ENCODE assay signal across 28 cellular contexts in the genomic region with DNA sequence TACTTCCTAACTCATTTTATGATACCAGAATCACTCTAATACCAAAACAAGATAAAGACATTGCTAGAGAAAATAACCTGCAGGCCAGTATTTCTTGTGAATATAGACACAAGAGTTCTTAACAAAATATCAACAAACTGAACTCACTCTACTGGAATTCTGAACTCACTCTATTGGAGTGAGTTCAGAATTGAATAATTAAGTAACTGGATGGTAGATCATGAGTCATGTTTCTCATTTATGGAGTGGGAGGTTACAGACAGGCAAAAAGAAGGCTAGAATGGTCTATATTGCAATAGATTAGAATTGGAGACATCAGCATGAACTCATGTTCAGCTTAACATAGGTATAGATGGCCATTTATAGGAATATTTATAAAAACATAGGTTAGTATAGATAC. TPM values are rescaled to one million over a fixed set of nuclear protein-coding genes. Genes with fewer than 3 reads are reported as not detected.
A peak's percentile ranks its signal among the peaks of the same experiment; 100 is the strongest.
DNase-seq lines count a peak whose midpoint lies in the region; ATAC-seq and TF ChIP-seq lines count a peak whose summit lies in the region.
"Had no signal": no experiment of that assay in that cellular context is flagged by ENCODE, and none has a peak within 500 bp of the region (broad histone marks: within the 10 kb centered on the region; RNA-seq: fewer than 3 reads in every experiment).

No MANE protein-coding gene starts in this region.

- in situ Hi-C loops in Caki2 (cut with HindIII; ENCODE audit: low pct_unique_long_range_greater_than_20kb, low sequenced_read_pairs) = no loop called here
- in situ Hi-C loops in KBM-7 (cut with MboI; ENCODE audit: low pct_unique_long_range_greater_than_20kb, low sequenced_read_pairs) = no loop called here

- no peaks in the 10 kb centered on the region for H3K9me3 ChIP-seq in PC-3 (ENCODE audit: low read length)
- H3K9me3 ChIP-seq in fibroblast of lung (ENCODE audit: control insufficient read depth, insufficient read depth, low read depth, low read length) = no peaks in the 10 kb centered on the region
- H3K9me3 ChIP-seq: BLaER1, suprapubic skin had no signal

- DNase-seq in Caki2 (ENCODE audit: low read depth) (peak; percentile 68), PC-3 (peak; percentile 26), fibroblast of lung (ENCODE audit: low read depth in 2 of 2) (peak; percentile 59 to 81), omental fat pad (ENCODE audit: low spot score) (no peak), NCI-H1694 (lab: John Stamatoyannopoulos, UW) (no peak), KBM-7 (no peak)
- no peak for DNase-seq in effector CD4-positive, alpha-beta T cell
- DNase-seq: activated B cell treated with CpG ODN at 0.5 μM for 24 hours; activated CD8-positive, alpha-beta memory T cell treated with anti-CD3 and anti-CD28 coated beads for 24 hours; anterior cingulate cortex; DND-41; hypothalamus; left colon; NCI-H1417 treated with DMSO at 0.1 percent for 48 hours; NCI-H2227 treated with DMSO at 0.1 percent for 48 hours; SHP77 treated with DMSO at 0.1 percent for 48 hours; stimulated activated CD4-positive, alpha-beta T cell treated with anti-CD3 and anti-CD28 coated beads, Interleukin-4, amount 100 ng/mL, for 24 hours; stimulated activated CD8-positive, alpha-beta memory T cell treated with anti-CD3 and anti-CD28 coated beads, Interleukin-4, amount 100 ng/mL, for 48 hours had no signal

- BruUV-seq in PC-3 (replicated peaks; lab: Mats Ljungman, UMichigan) = no TSS peak

- CTCF ChIA-PET in PC-3 (lab: Charles Lee) = interaction anchor here (0.5 kb wide), 1 partner anchor 95 kb away, joined by 5 read pairs; no protein-coding TSS in a partner anchor

- no peaks in the 10 kb centered on the region for H3K9me2 ChIP-seq in PC-3 (replicated peaks; ENCODE audit: low read length)

- POLR2A ChIA-PET in PC-3 (lab: Charles Lee; ENCODE audit: unreplicated experiment) = no interaction called here

- H3K27ac ChIP-seq in PC-3 (ENCODE audit: low read length) = no peak overlapping the region
- H3K27ac ChIP-seq in fibroblast of lung (ENCODE audit: insufficient read depth, low read length) = no peak overlapping the region
- H3K27ac ChIP-seq: BLaER1, coronary artery, epithelial cell of prostate, suprapubic skin had no signal

- H3K4me2 ChIP-seq in PC-3 (ENCODE audit: low read length) = no peak overlapping the region
- no peak overlapping the region for H3K4me2 ChIP-seq in fibroblast of lung (ENCODE audit: extremely low read depth, insufficient read depth, low read length)
- H3K4me2 ChIP-seq: BLaER1 had no signal

- H2AFZ ChIP-seq in PC-3 (ENCODE audit: low read length) (no peak overlapping the region), fibroblast of lung (ENCODE audit: low read length) (no peak overlapping the region)

- H3K27me3 ChIP-seq in PC-3 (ENCODE audit: low read length) (no peaks in the 10 kb centered on the region), fibroblast of lung (ENCODE audit: control insufficient read depth, insufficient read depth, low read length) (no peaks in the 10 kb centered on the region)
- H3K27me3 ChIP-seq: BLaER1, suprapubic skin had no signal

- H3K79me2 ChIP-seq in PC-3 (ENCODE audit: low read length) (no peaks in the 10 kb centered on the region), fibroblast of lung (ENCODE audit: control insufficient read depth, insufficient read depth, low read length) (no peaks in the 10 kb centered on the region)

- no peaks in the 10 kb centered on the region for H3K4me1 ChIP-seq in PC-3 (ENCODE audit: insufficient read depth, low read length)
- no peaks in the 10 kb centered on the region for H3K4me1 ChIP-seq in fibroblast of lung (ENCODE audit: control insufficient read depth, extremely low read depth, insufficient read depth, low read length)
- H3K4me1 ChIP-seq: BLaER1, suprapubic skin had no signal

- intact Hi-C loops in PC-3 (cut with micrococcal nuclease) = no loop called here

- H3K9ac ChIP-seq in PC-3 (ENCODE audit: low read length) (no peak overlapping the region), fibroblast of lung (ENCODE audit: insufficient read depth, low read length) (no peak overlapping the region)
- H3K9ac ChIP-seq: BLaER1 had no signal

- no peak overlapping the region for H3K4me3 ChIP-seq in PC-3 (ENCODE audit: low read length)
- H3K4me3 ChIP-seq in fibroblast of lung (replicated peaks in 1 of 4; ENCODE audit: control extremely low read depth in 1 of 4, insufficient read depth in 1 of 4, low read depth in 3 of 4, low read length in 4 of 4) = no peak overlapping the region
- H3K4me3 ChIP-seq: BLaER1, coronary artery, suprapubic skin had no signal

- TF ChIP-seq CTCF in PC-3 (conservative IDR thresholded peaks at IDR 0.05; ENCODE audit: low read depth, low read length) (no peak), fibroblast of lung (conservative IDR thresholded peaks at IDR 0.05 in 1 of 2, IDR thresholded peaks at IDR 0.05 in 1 of 2; ENCODE audit: low read depth in 1 of 2, low read length in 2 of 2) (no peak), omental fat pad (IDR thresholded peaks at IDR 0.05) (no peak)

- ATAC-seq in PC-3 = peak; percentile 49
- peak; percentile 66 for ATAC-seq in omental fat pad (ENCODE audit: low FRiP score)
- no peak for ATAC-seq in HG03439 (IDR thresholded peaks at IDR 0.05; ENCODE audit: unreplicated experiment)
- ATAC-seq: activated T-helper 17 cell treated with anti-CD3 and anti-CD28 coated beads, Interleukin-2, amount 50 U/mL, for 72 hours; left colon had no signal

- H3F3A ChIP-seq in PC-3 (ENCODE audit: low read length, unreplicated experiment) = no peaks in the 10 kb centered on the region

- H3K36me3 ChIP-seq in PC-3 (ENCODE audit: low read depth, low read length) = no peaks in the 10 kb centered on the region
- no peaks in the 10 kb centered on the region for H3K36me3 ChIP-seq in fibroblast of lung (ENCODE audit: control insufficient read depth, insufficient read depth, low read length)
- H3K36me3 ChIP-seq: BLaER1, suprapubic skin had no signal

- H4K20me1 ChIP-seq in PC-3 (ENCODE audit: low read length) (no peaks in the 10 kb centered on the region), fibroblast of lung (ENCODE audit: control insufficient read depth, extremely low read depth, insufficient read depth, low read length) (no peaks in the 10 kb centered on the region)
- H4K20me1 ChIP-seq: BLaER1 had no signal

RNA-seq across cellular contexts. Expression of a gene that starts 26.6 kb away (rescaled TPM):
- 1.3 TPM in 1 of 2 replicates, not detected in the other for total RNA-seq in Caki2 (2014; rRNA removed; shearing (Covaris generic); ENCODE audit: low replicate concordance)
- total RNA-seq in PC-3 (2014; rRNA removed) = not detected in 2 replicates
- not detected in 2 replicates for total RNA-seq in fibroblast of lung
- 0.05 TPM in 1 of 2 replicates, not detected in the other for polyA plus RNA-seq in fibroblast of lung
- not detected in 2 replicates for polyA plus RNA-seq in fibroblast of lung (2012)
- not detected in 2 replicates for polyA minus RNA-seq in fibroblast of lung (ENCODE audit: low replicate concordance)
- total RNA-seq in omental fat pad = not detected
- total RNA-seq: activated B cell treated with CpG ODN at 0.5 μM for 24 hours; activated T-helper 17 cell treated with anti-CD3 and anti-CD28 coated beads, Interleukin-2, amount 50 U/mL, for 72 hours; HT-29; left colon; osteocyte; skeletal muscle tissue; suprapubic skin; T-helper 1 cell treated with Interleukin-12 subunit alpha and Interleukin-12 subunit beta and Interleukin-4 antibody, amounts not matched to agents 30 ng/mL and 1 ng/mL, for 36 hours had no signal

Comparison
In these comparisons a context has a peak if more than half of its experiments do, and no peak if none do; other contexts are left out.
1. DNase-seq: peak in Caki2 (single experiment), PC-3 (single experiment) and fibroblast of lung (2 of 2); none in omental fat pad (single experiment), effector CD4-positive, alpha-beta T cell (single experiment), NCI-H1694 (single experiment) and KBM-7 (single experiment).